Comparison of ENCODE assay signal across 26 cellular contexts in genomic region chr2:66982766-66983165, GRCh38.
A peak's percentile ranks its signal among the peaks of the same experiment; 100 is the strongest.
DNase-seq lines count a peak whose midpoint lies in the region; ATAC-seq and TF ChIP-seq lines count a peak whose summit lies in the region.
"Had no signal": no experiment of that assay in that cellular context is flagged by ENCODE, and none has a peak within 500 bp of the region (broad histone marks: within the 10 kb centered on the region; RNA-seq: fewer than 3 reads in every experiment).

No MANE protein-coding gene starts in this region.

- no peak for TF ChIP-seq EP300 in Ishikawa (IDR thresholded peaks at IDR 0.05; ENCODE audit: borderline replicate concordance)

- no peak overlapping the region for H3K27ac Mint-ChIP-seq in T-helper 17 cell
- H3K27ac Mint-ChIP-seq: activated B cell treated with CpG ODN at 0.5 μM for 24 hours; activated naive CD8-positive, alpha-beta T cell treated with anti-CD3 and anti-CD28 coated beads, Interleukin-2, amount 10 ng/mL, durations not matched to agents 7 days and 5 days; brain; endodermal cell; neural progenitor cell; T-helper 2 cell treated with Interferon-gamma antibody and Interleukin-4, amounts not matched to agents 5 μg/mL and 100 μg/mL, for 36 hours had no signal

- ATAC-seq in GM21737 (IDR thresholded peaks at IDR 0.05; ENCODE audit: unreplicated experiment) (no peak), T-helper 17 cell (no peak)
- ATAC-seq: heart right ventricle had no signal

- H3K36me3 Mint-ChIP-seq in T-helper 17 cell (ENCODE audit: low read depth) = no peaks in the 10 kb centered on the region
- H3K36me3 Mint-ChIP-seq: activated naive CD8-positive, alpha-beta T cell treated with anti-CD3 and anti-CD28 coated beads, Interleukin-2, amount 10 ng/mL, durations not matched to agents 7 days and 5 days; brain; neural progenitor cell had no signal

- TF ChIP-seq CTCF in AG10803 (conservative IDR thresholded peaks at IDR 0.05; ENCODE audit: low read length) (no peak), cardiac fibroblast (IDR thresholded peaks at IDR 0.05; ENCODE audit: low read depth, low read length) (no peak), GM13976 (IDR thresholded peaks at IDR 0.05; ENCODE audit: borderline replicate concordance, control extremely low read depth, extremely low read depth, insufficient read depth, missing control alignments) (no peak)

- H3K27me3 Mint-ChIP-seq in T-helper 17 cell = no peaks in the 10 kb centered on the region
- H3K27me3 Mint-ChIP-seq: activated B cell treated with CpG ODN at 0.5 μM for 24 hours; activated naive CD8-positive, alpha-beta T cell treated with anti-CD3 and anti-CD28 coated beads, Interleukin-2, amount 10 ng/mL, durations not matched to agents 7 days and 5 days had no signal

- peak; percentile 41 for TF ChIP-seq RAD21 in Ishikawa (IDR thresholded peaks at IDR 0.05; ENCODE audit: low read depth)

- DNase-seq in AG10803 (ENCODE audit: low read depth) = peak; percentile 3
- peak; percentile 4 to 31 for DNase-seq in cardiac fibroblast (ENCODE audit: low read depth in 2 of 2)
- peak; percentile 16 for DNase-seq in left kidney (ENCODE audit: low read depth, low spot score)
- DNase-seq in NCI-H526 (lab: John Stamatoyannopoulos, UW) = no peak
- DNase-seq in GM13976 (ENCODE audit: low spot score) = no peak
- no peak for DNase-seq in T-helper 17 cell
- DNase-seq: activated B cell treated with CpG ODN at 0.5 μM for 24 hours; activated CD4-positive, alpha-beta T cell treated with anti-CD3 and anti-CD28 coated beads, Interleukin-2, amount 50 U/mL, for 48 hours; activated CD8-positive, alpha-beta memory T cell treated with anti-CD3 and anti-CD28 coated beads, Interleukin-2, amount 50 U/mL, for 48 hours; activated naive CD8-positive, alpha-beta T cell treated with anti-CD3 and anti-CD28 coated beads, Interleukin-2, amount 10 ng/mL, durations not matched to agents 7 days and 5 days; Calu3; endodermal cell; heart right ventricle; Karpas-422; lower lobe of right lung; NCI-H1105; NCI-H2081 treated with DMSO at 0.1 percent for 48 hours; substantia nigra had no signal

- no peaks in the 10 kb centered on the region for H3K4me1 Mint-ChIP-seq in T-helper 17 cell
- H3K4me1 Mint-ChIP-seq: activated B cell treated with CpG ODN at 0.5 μM for 24 hours; activated naive CD8-positive, alpha-beta T cell treated with anti-CD3 and anti-CD28 coated beads, Interleukin-2, amount 10 ng/mL, durations not matched to agents 7 days and 5 days; brain; endodermal cell; neural progenitor cell had no signal

- H3K4me3 Mint-ChIP-seq in T-helper 17 cell = no peak overlapping the region
- H3K4me3 Mint-ChIP-seq: activated B cell treated with CpG ODN at 0.5 μM for 24 hours; activated naive CD8-positive, alpha-beta T cell treated with anti-CD3 and anti-CD28 coated beads, Interleukin-2, amount 10 ng/mL, durations not matched to agents 7 days and 5 days; brain; endodermal cell; neural progenitor cell; T-helper 2 cell treated with Interferon-gamma antibody and Interleukin-4, amounts not matched to agents 5 μg/mL and 100 μg/mL, for 36 hours had no signal

- in situ Hi-C loops in GM13976 (cut with MboI; ENCODE audit: low sequenced_read_pairs, unreplicated experiment) = no loop called here

- H3K4me3 ChIP-seq in AG10803 (ENCODE audit: low read length) (no peak overlapping the region), cardiac fibroblast (replicated peaks in 1 of 2; ENCODE audit: low read depth in 2 of 2, low read length in 2 of 2) (no peak overlapping the region)
- H3K4me3 ChIP-seq: coronary artery, HAP-1, heart right ventricle, lower lobe of right lung, neural progenitor cell, prostate gland had no signal

- H3K9me3 ChIP-seq in T-helper 17 cell (ENCODE audit: control insufficient read depth, low read length, poor library complexity, severe bottlenecking) = no peaks in the 10 kb centered on the region
- H3K9me3 ChIP-seq: HAP-1, heart right ventricle, lower lobe of right lung, prostate gland had no signal

TF ChIP-seq in Ishikawa, 13 proteins besides CTCF, POLR2A, EP300 and RAD21:
- TF ChIP-seq MAX (IDR thresholded peaks at IDR 0.05) = no peak
- no peak for TF ChIP-seq ZBTB7A (IDR thresholded peaks at IDR 0.05; ENCODE audit: low read depth)
- TF ChIP-seq YY1 (IDR thresholded peaks at IDR 0.05; ENCODE audit: low read depth) = no peak
- no peak for TF ChIP-seq TCF12 (IDR thresholded peaks at IDR 0.05; ENCODE audit: low read depth)
- TF ChIP-seq TAF1 (IDR thresholded peaks at IDR 0.05; ENCODE audit: low read depth) = no peak
- no peak for TF ChIP-seq FOXM1 (IDR thresholded peaks at IDR 0.05; ENCODE audit: borderline replicate concordance, low read depth)
- TF ChIP-seq CEBPB (IDR thresholded peaks at IDR 0.05) = no peak
- TF ChIP-seq TEAD4 (IDR thresholded peaks at IDR 0.05) = no peak
- TF ChIP-seq REST (IDR thresholded peaks at IDR 0.05; ENCODE audit: low read depth) = no peak
- no peak for TF ChIP-seq EGR1 (IDR thresholded peaks at IDR 0.05)

Comparison
In these comparisons a context has a peak if more than half of its experiments do, and no peak if none do; other contexts are left out.
1. DNase-seq: peak in AG10803 (single experiment), cardiac fibroblast (2 of 2) and left kidney (single experiment); none in NCI-H526 (0 of 2), GM13976 (single experiment) and T-helper 17 cell (0 of 3).